In genomic region chr10:48538611-48539010, GRCh38 we compare ENCODE assay signal across 6 cellular contexts.
"Had no signal": no experiment of that assay in that cellular context is flagged by ENCODE, and none has a peak within 500 bp of the region (broad histone marks: within the 10 kb centered on the region; RNA-seq: fewer than 3 reads in every experiment).

No MANE protein-coding gene starts in this region.

- H3K27ac ChIP-seq: GM23248 had no signal

- H3K4me3 ChIP-seq: GM23248, K562 had no signal

- DNase-seq: GM23248, H9, HCEC 1CT, IMR-90, KG1 had no signal

- ATAC-seq: K562 had no signal

- H3K9ac ChIP-seq: GM23248 had no signal

- H3K4me3 Mint-ChIP-seq: H9 had no signal

- H3K9me3 Mint-ChIP-seq: H9 had no signal

- H2AFZ ChIP-seq: GM23248 had no signal
